ENCODE assay signal across 2 cellular contexts in genomic region chr10:32140403-32140802, GRCh38.
TF ChIP-seq lines count a peak whose summit lies in the region.

No MANE protein-coding gene starts in this region.

TF ChIP-seq in GM23338, 12 proteins besides CTCF, POLR2A, EP300 and RAD21:
- TF ChIP-seq ZNF331 (CRISPR knock-in tag; IDR thresholded peaks at IDR 0.05; ENCODE audit: low read depth), result no peak
- no peak for TF ChIP-seq CREB1 (CRISPR knock-in tag; IDR thresholded peaks at IDR 0.05; ENCODE audit: low read depth)
- no peak for TF ChIP-seq JUNB (IDR thresholded peaks at IDR 0.05; ENCODE audit: unreplicated experiment)
- no peak for TF ChIP-seq POLR2AphosphoS5 (IDR thresholded peaks at IDR 0.05; ENCODE audit: low read depth)
- no peak for TF ChIP-seq ZNF462 (CRISPR knock-in tag; IDR thresholded peaks at IDR 0.05)
- TF ChIP-seq ETS1 (IDR thresholded peaks at IDR 0.05), result no peak
- no peak for TF ChIP-seq EZH2 (IDR thresholded peaks at IDR 0.05; ENCODE audit: low read depth, unreplicated experiment)
- TF ChIP-seq REST (IDR thresholded peaks at IDR 0.05; ENCODE audit: unreplicated experiment), result no peak

TF ChIP-seq in IMR-90, 13 proteins besides CTCF, POLR2A, EP300 and RAD21:
- TF ChIP-seq ELK1 (IDR thresholded peaks at IDR 0.05; ENCODE audit: borderline replicate concordance, low read depth, low read length), result no peak
- no peak for TF ChIP-seq RCOR1 (IDR thresholded peaks at IDR 0.05; ENCODE audit: insufficient replicate concordance, low read length)
- TF ChIP-seq RFX5 (IDR thresholded peaks at IDR 0.05; ENCODE audit: low read depth, low read length), result no peak
- TF ChIP-seq MXI1 (IDR thresholded peaks at IDR 0.05; ENCODE audit: borderline replicate concordance, low read depth, low read length), result no peak
- TF ChIP-seq SMC3 (IDR thresholded peaks at IDR 0.05; ENCODE audit: low read depth, low read length), result no peak
- TF ChIP-seq MAZ (IDR thresholded peaks at IDR 0.05; ENCODE audit: borderline replicate concordance, low read depth, low read length), result no peak
- no peak for TF ChIP-seq USF2 (IDR thresholded peaks at IDR 0.05; ENCODE audit: low read depth, low read length)
- no peak for TF ChIP-seq CHD1 (IDR thresholded peaks at IDR 0.05; ENCODE audit: low read depth, low read length)
- TF ChIP-seq MAFK (IDR thresholded peaks at IDR 0.05; ENCODE audit: low read depth, low read length), result no peak
- TF ChIP-seq BHLHE40 (IDR thresholded peaks at IDR 0.05; ENCODE audit: low read depth, low read length), result no peak
- TF ChIP-seq CEBPB (IDR thresholded peaks at IDR 0.05; ENCODE audit: low read depth, low read length), result no peak
- TF ChIP-seq FOS (IDR thresholded peaks at IDR 0.05; ENCODE audit: low read depth, low read length), result no peak
- no peak for TF ChIP-seq NFE2L2 (IDR thresholded peaks at IDR 0.05; ENCODE audit: low read depth, low read length)
